In the genomic region with DNA sequence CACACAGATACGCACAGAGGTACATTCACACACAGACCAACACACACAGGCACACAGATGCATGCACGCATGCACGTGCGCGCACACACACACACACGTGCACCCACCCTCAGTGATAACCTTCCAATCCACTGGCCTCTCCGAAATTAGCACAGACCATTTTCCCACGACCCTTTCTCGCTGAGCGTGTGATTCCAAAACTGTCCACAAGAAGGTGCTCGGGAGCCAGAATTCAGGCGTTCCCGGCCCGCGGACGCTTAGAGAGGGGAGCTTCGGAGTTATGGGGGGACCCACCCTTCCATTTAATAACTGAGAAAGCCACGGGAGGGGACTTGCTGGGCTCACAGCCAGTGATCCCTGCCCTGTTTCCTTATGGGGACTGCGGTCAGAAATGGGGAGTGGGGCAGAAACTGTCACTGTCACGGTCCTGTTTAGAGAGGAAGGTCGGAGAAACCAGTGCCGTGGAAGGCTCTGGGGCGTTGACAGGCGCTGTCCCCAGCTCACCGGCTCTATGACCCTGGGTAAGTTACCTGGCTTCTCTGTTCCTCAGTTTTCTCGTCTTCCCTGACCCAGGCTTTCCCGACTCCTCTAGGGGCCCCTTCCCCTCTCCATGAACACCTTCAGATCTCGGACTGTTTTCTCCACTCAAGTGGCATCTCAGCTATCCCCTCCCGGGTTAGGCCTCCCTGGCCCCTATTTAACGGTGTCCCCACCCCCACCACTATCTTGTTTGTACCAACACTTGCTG, we compare ENCODE assay signal across 8 cellular contexts. TPM values are rescaled to one million over a fixed set of nuclear protein-coding genes. Genes with fewer than 3 reads are reported as not detected.
DNase-seq lines count a peak whose midpoint lies in the region; ATAC-seq and TF ChIP-seq lines count a peak whose summit lies in the region.

No MANE protein-coding gene starts in this region.

- H3K9me3 Mint-ChIP-seq in CD14-positive monocyte: no peaks in the 10 kb centered on the region
- no peaks in the 10 kb centered on the region for H3K9me3 Mint-ChIP-seq in naive thymus-derived CD4-positive, alpha-beta T cell
- H3K9me3 Mint-ChIP-seq in stimulated activated effector memory CD8-positive, alpha-beta T cell treated with anti-CD3 and anti-CD28 coated beads, Interleukin-12 subunit alpha, Interleukin-12 subunit beta, amount 100 ng/mL, for 72 hours: no peaks in the 10 kb centered on the region

- peak overlapping the region; percentile 50 for H3K9ac ChIP-seq in OCI-LY3 (ENCODE audit: low read length)

- H3K9me3 ChIP-seq in OCI-LY3 (ENCODE audit: insufficient read depth, low read length): no peaks in the 10 kb centered on the region
- H3K9me3 ChIP-seq in naive thymus-derived CD4-positive, alpha-beta T cell (ENCODE audit: control insufficient read depth in 2 of 3, low read length in 3 of 3): no peaks in the 10 kb centered on the region

- H2AFZ ChIP-seq in OCI-LY3 (ENCODE audit: low read depth, low read length): peak overlapping the region; percentile 69

- H3K27me3 ChIP-seq in OCI-LY3 (ENCODE audit: low read depth, low read length): peaks cover 62% of the 10 kb centered on the region
- no peaks in the 10 kb centered on the region for H3K27me3 ChIP-seq in naive thymus-derived CD4-positive, alpha-beta T cell (ENCODE audit: control insufficient read depth in 2 of 2, insufficient read depth in 2 of 2, low read length in 2 of 2)

- peak; percentile 55 for DNase-seq in CD14-positive monocyte (ENCODE audit: low spot score)
- peak; percentile 52 for DNase-seq in GM19240 (ENCODE audit: insufficient read length, low spot score)
- peak; percentile 79 for DNase-seq in activated T-cell treated with anti-CD3 and anti-CD28 coated beads, Interleukin-2, amount 50 U/mL, for 1 hour
- peak; percentile 12 for DNase-seq in fibroblast of gingiva (ENCODE audit: low read depth)
- peak; percentile 41 to 78 (median 64) for DNase-seq in naive thymus-derived CD4-positive, alpha-beta T cell
- peak; percentile 77 to 93 for DNase-seq in stimulated activated effector memory CD8-positive, alpha-beta T cell treated with anti-CD3 and anti-CD28 coated beads, Interleukin-12 subunit alpha, Interleukin-12 subunit beta, amount 100 ng/mL, for 72 hours (ENCODE audit: low spot score in 2 of 2)

- TF ChIP-seq CTCF in CD14-positive monocyte (IDR thresholded peaks at IDR 0.05) (peak; percentile 63), OCI-LY3 (IDR thresholded peaks at IDR 0.05; ENCODE audit: low read depth, low read length) (peak; percentile 85)

- peak overlapping the region; percentile 95 to 99 for H3K4me3 Mint-ChIP-seq in CD14-positive monocyte
- H3K4me3 Mint-ChIP-seq in naive thymus-derived CD4-positive, alpha-beta T cell: peak overlapping the region; percentile 85 to 99 (median 92)
- H3K4me3 Mint-ChIP-seq in stimulated activated effector memory CD8-positive, alpha-beta T cell treated with anti-CD3 and anti-CD28 coated beads, Interleukin-12 subunit alpha, Interleukin-12 subunit beta, amount 100 ng/mL, for 72 hours: peak overlapping the region; percentile 87

- peaks cover 6 to 19% (median 16%) of the 10 kb centered on the region in 3 donors for H3K27me3 Mint-ChIP-seq in CD14-positive monocyte (ENCODE audit: low read depth in 3 of 3)
- H3K27me3 Mint-ChIP-seq in naive thymus-derived CD4-positive, alpha-beta T cell: peaks cover 0 to 4% (median 0%) of the 10 kb centered on the region in 5 donors

- H3K79me2 ChIP-seq in OCI-LY3 (ENCODE audit: low read length): no peaks in the 10 kb centered on the region

- no peaks in the 10 kb centered on the region for H3K36me3 ChIP-seq in OCI-LY3 (replicated peaks; ENCODE audit: low read depth, low read length)
- H3K36me3 ChIP-seq in naive thymus-derived CD4-positive, alpha-beta T cell (ENCODE audit: control insufficient read depth in 2 of 3, insufficient read depth in 3 of 3, low read length in 3 of 3): no peaks in the 10 kb centered on the region

- peak overlapping the region in 6 of 7 donors; percentile 37 to 89 (median 63) for H3K27ac Mint-ChIP-seq in CD14-positive monocyte
- peak overlapping the region; percentile 26 to 84 (median 72) for H3K27ac Mint-ChIP-seq in naive thymus-derived CD4-positive, alpha-beta T cell
- peak overlapping the region; percentile 8 for H3K27ac Mint-ChIP-seq in stimulated activated effector memory CD8-positive, alpha-beta T cell treated with anti-CD3 and anti-CD28 coated beads, Interleukin-12 subunit alpha, Interleukin-12 subunit beta, amount 100 ng/mL, for 72 hours

- CTCF ChIA-PET in naive thymus-derived CD4-positive, alpha-beta T cell (lab: Charles Lee): interaction anchor here (0.7 to 1.7 kb wide), 13 partner anchors 10 to 431 kb away, joined by 3 to 8 read pairs (median 5); a partner anchor contains a TSS

- H3K36me3 Mint-ChIP-seq in CD14-positive monocyte: no peaks in the 10 kb centered on the region
- H3K36me3 Mint-ChIP-seq in naive thymus-derived CD4-positive, alpha-beta T cell: no peaks in the 10 kb centered on the region
- H3K36me3 Mint-ChIP-seq in stimulated activated effector memory CD8-positive, alpha-beta T cell treated with anti-CD3 and anti-CD28 coated beads, Interleukin-12 subunit alpha, Interleukin-12 subunit beta, amount 100 ng/mL, for 72 hours: no peaks in the 10 kb centered on the region

- peak overlapping the region; percentile 83 for H3K4me3 ChIP-seq in OCI-LY3 (ENCODE audit: low read length)
- peak overlapping the region; percentile 83 for H3K4me3 ChIP-seq in naive thymus-derived CD4-positive, alpha-beta T cell (ENCODE audit: low read length)

- peak; percentile 46 for ATAC-seq in HG03521 (IDR thresholded peaks at IDR 0.05; ENCODE audit: unreplicated experiment)
- peak; percentile 81 for ATAC-seq in naive thymus-derived CD4-positive, alpha-beta T cell
- ATAC-seq in stimulated activated effector memory CD8-positive, alpha-beta T cell treated with anti-CD3 and anti-CD28 coated beads, Interleukin-12 subunit alpha, Interleukin-12 subunit beta, amount 100 ng/mL, for 72 hours: peak; percentile 87

- POLR2A ChIA-PET in naive thymus-derived CD4-positive, alpha-beta T cell (lab: Charles Lee): interaction anchor here (0.8 to 1.2 kb wide), 3 partner anchors 30 to 86 kb away, joined by 3 to 6 read pairs (median 3); a partner anchor contains a TSS

- intact Hi-C loops in CD14-positive monocyte (cut with micrococcal nuclease): no loop called here
- intact Hi-C loops in naive thymus-derived CD4-positive, alpha-beta T cell (cut with micrococcal nuclease): loop anchor here (1.0 to 10.0 kb wide), 8 partner anchors 34 to 414 kb away; a partner anchor contains a TSS

- no peak overlapping the region for H3K27ac ChIP-seq in OCI-LY3 (ENCODE audit: low read length)
- peak overlapping the region; percentile 54 for H3K27ac ChIP-seq in naive thymus-derived CD4-positive, alpha-beta T cell (ENCODE audit: low read depth, low read length)

- H3K4me1 ChIP-seq in OCI-LY3 (ENCODE audit: low read length): peaks cover 16% of the 10 kb centered on the region
- H3K4me1 ChIP-seq in naive thymus-derived CD4-positive, alpha-beta T cell (ENCODE audit: control insufficient read depth in 2 of 2, insufficient read depth in 2 of 2, low read length in 2 of 2): peaks cover 7 to 15% of the 10 kb centered on the region in 2 donors

- H4K20me1 ChIP-seq in OCI-LY3 (ENCODE audit: insufficient read depth, low read length): no peaks in the 10 kb centered on the region

- H3K4me2 ChIP-seq in OCI-LY3 (ENCODE audit: low read length): peak overlapping the region; percentile 97

- H3K4me1 Mint-ChIP-seq in CD14-positive monocyte: peaks cover 17% of the 10 kb centered on the region
- peaks cover 6 to 16% (median 12%) of the 10 kb centered on the region in 7 donors for H3K4me1 Mint-ChIP-seq in naive thymus-derived CD4-positive, alpha-beta T cell
- H3K4me1 Mint-ChIP-seq in stimulated activated effector memory CD8-positive, alpha-beta T cell treated with anti-CD3 and anti-CD28 coated beads, Interleukin-12 subunit alpha, Interleukin-12 subunit beta, amount 100 ng/mL, for 72 hours: peaks cover 19% of the 10 kb centered on the region

RNA-seq across cellular contexts. Expression of a gene that starts 33.6 kb away (rescaled TPM):
- 10 to 100 TPM; 12.8 to 14.0 TPM for polyA plus RNA-seq in CD14-positive monocyte
- total RNA-seq in naive thymus-derived CD4-positive, alpha-beta T cell: 10 to 100 TPM in 4 of 5 experiments, 1 to 10 TPM in 1; 7.9 to 22.8 (median 14.2) TPM
- 10 to 100 TPM; 10.3 to 13.9 TPM for polyA plus RNA-seq in naive thymus-derived CD4-positive, alpha-beta T cell

Comparison
In these comparisons a context has a peak if more than half of its experiments do, and no peak if none do; other contexts are left out.
1. DNase-seq: peak in every context shown above with its lines; median percentile 85 in stimulated activated effector memory CD8-positive, alpha-beta T cell treated with anti-CD3 and anti-CD28 coated beads, Interleukin-12 subunit alpha, Interleukin-12 subunit beta, amount 100 ng/mL, for 72 hours; 79 in activated T-cell treated with anti-CD3 and anti-CD28 coated beads, Interleukin-2, amount 50 U/mL, for 1 hour; 64 in naive thymus-derived CD4-positive, alpha-beta T cell; 55 in CD14-positive monocyte; 52 in GM19240; 12 in fibroblast of gingiva.
2. H3K27ac Mint-ChIP-seq: peak in every context shown above with its lines; median percentile 72 in naive thymus-derived CD4-positive, alpha-beta T cell; 63 in CD14-positive monocyte; 8 in stimulated activated effector memory CD8-positive, alpha-beta T cell treated with anti-CD3 and anti-CD28 coated beads, Interleukin-12 subunit alpha, Interleukin-12 subunit beta, amount 100 ng/mL, for 72 hours.
3. intact Hi-C loops: an anchor here in naive thymus-derived CD4-positive, alpha-beta T cell (1.0 to 10.0 kb wide); none called in CD14-positive monocyte.